2 cellular contexts compared by ENCODE assay signal in genomic region chr22:41928416-41929157, GRCh38.
TF ChIP-seq lines count a peak whose summit lies in the region.

No MANE protein-coding gene starts in this region.

TF ChIP-seq in Ishikawa, 13 proteins besides CTCF, POLR2A, EP300 and RAD21:
- TF ChIP-seq CREB1 (IDR thresholded peaks at IDR 0.05; ENCODE audit: low read depth) (no peak), TCF12 (IDR thresholded peaks at IDR 0.05; ENCODE audit: low read depth) (no peak), EGR1 (IDR thresholded peaks at IDR 0.05) (peak; percentile 60), ZBTB7A (IDR thresholded peaks at IDR 0.05; ENCODE audit: low read depth) (0 out of 2 replicates have a peak, but pooled peaks have one; percentile 24)
- TF ChIP-seq, protein P1, sequence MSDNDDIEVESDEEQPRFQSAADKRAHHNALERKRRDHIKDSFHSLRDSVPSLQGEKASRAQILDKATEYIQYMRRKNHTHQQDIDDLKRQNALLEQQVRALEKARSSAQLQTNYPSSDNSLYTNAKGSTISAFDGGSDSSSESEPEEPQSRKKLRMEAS (IDR thresholded peaks at IDR 0.05), result no peak
TF ChIP-seq in Ishikawa: peak in this region for 2.

TF ChIP-seq in GM12878, 131 proteins besides CTCF, POLR2A, EP300 and RAD21 (continues in another document):
- no peak for TF ChIP-seq HSF1 (IDR thresholded peaks at IDR 0.05; ENCODE audit: low read depth, low read length)
- TF ChIP-seq ELK1 (IDR thresholded peaks at IDR 0.05; ENCODE audit: low read depth, low read length), result no peak
- peak; percentile 32; the same call in 1 of the 2 replicates for TF ChIP-seq DPF2 (IDR thresholded peaks at IDR 0.05)
- TF ChIP-seq SKIL (IDR thresholded peaks at IDR 0.05; ENCODE audit: low read depth, poor library complexity, severe bottlenecking), result no peak
- TF ChIP-seq CREM (IDR thresholded peaks at IDR 0.05; ENCODE audit: low read depth), result no peak
- TF ChIP-seq ESRRA (IDR thresholded peaks at IDR 0.05; ENCODE audit: low read length), result no peak
- TF ChIP-seq STAT1 (conservative IDR thresholded peaks at IDR 0.05), result no peak
- no peak for TF ChIP-seq SUPT20H (IDR thresholded peaks at IDR 0.05; ENCODE audit: borderline replicate concordance, control insufficient read depth, low read depth, low read length)
- TF ChIP-seq SUZ12 (IDR thresholded peaks at IDR 0.05; ENCODE audit: unreplicated experiment), result no peak
- TF ChIP-seq, protein P1 (IDR thresholded peaks at IDR 0.05; ENCODE audit: low read depth, low read length), result no peak
- TF ChIP-seq SPI1 (IDR thresholded peaks at IDR 0.05; ENCODE audit: borderline replicate concordance, insufficient read depth, low read depth, low read length), result 0 out of 2 replicates have a peak, but pooled peaks have one; percentile 25
- TF ChIP-seq MXI1 (IDR thresholded peaks at IDR 0.05; ENCODE audit: low read depth, low read length), result no peak
- no peak for TF ChIP-seq NR2C2 (IDR thresholded peaks at IDR 0.05; ENCODE audit: borderline replicate concordance, control insufficient read depth, insufficient read length, low read depth)
- no peak for TF ChIP-seq MEF2A (IDR thresholded peaks at IDR 0.05; ENCODE audit: insufficient read depth, low read depth, low read length)
- 0 out of 2 replicates have a peak, but pooled peaks have one; percentile 13 for TF ChIP-seq TCF3 (IDR thresholded peaks at IDR 0.05; ENCODE audit: borderline replicate concordance, insufficient read depth, low read depth, low read length)
- TF ChIP-seq, protein P2, sequence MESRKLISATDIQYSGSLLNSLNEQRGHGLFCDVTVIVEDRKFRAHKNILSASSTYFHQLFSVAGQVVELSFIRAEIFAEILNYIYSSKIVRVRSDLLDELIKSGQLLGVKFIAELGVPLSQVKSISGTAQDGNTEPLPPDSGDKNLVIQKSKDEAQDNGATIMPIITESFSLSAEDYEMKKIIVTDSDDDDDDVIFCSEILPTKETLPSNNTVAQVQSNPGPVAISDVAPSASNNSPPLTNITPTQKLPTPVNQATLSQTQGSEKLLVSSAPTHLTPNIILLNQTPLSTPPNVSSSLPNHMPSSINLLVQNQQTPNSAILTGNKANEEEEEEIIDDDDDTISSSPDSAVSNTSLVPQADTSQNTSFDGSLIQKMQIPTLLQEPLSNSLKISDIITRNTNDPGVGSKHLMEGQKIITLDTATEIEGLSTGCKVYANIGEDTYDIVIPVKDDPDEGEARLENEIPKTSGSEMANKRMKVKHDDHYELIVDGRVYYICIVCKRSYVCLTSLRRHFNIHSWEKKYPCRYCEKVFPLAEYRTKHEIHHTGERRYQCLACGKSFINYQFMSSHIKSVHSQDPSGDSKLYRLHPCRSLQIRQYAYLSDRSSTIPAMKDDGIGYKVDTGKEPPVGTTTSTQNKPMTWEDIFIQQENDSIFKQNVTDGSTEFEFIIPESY (IDR thresholded peaks at IDR 0.05), result no peak
- TF ChIP-seq ZSCAN29 (IDR thresholded peaks at IDR 0.05), result no peak
- TF ChIP-seq CHD4 (IDR thresholded peaks at IDR 0.05), result no peak
- TF ChIP-seq, protein P3, sequence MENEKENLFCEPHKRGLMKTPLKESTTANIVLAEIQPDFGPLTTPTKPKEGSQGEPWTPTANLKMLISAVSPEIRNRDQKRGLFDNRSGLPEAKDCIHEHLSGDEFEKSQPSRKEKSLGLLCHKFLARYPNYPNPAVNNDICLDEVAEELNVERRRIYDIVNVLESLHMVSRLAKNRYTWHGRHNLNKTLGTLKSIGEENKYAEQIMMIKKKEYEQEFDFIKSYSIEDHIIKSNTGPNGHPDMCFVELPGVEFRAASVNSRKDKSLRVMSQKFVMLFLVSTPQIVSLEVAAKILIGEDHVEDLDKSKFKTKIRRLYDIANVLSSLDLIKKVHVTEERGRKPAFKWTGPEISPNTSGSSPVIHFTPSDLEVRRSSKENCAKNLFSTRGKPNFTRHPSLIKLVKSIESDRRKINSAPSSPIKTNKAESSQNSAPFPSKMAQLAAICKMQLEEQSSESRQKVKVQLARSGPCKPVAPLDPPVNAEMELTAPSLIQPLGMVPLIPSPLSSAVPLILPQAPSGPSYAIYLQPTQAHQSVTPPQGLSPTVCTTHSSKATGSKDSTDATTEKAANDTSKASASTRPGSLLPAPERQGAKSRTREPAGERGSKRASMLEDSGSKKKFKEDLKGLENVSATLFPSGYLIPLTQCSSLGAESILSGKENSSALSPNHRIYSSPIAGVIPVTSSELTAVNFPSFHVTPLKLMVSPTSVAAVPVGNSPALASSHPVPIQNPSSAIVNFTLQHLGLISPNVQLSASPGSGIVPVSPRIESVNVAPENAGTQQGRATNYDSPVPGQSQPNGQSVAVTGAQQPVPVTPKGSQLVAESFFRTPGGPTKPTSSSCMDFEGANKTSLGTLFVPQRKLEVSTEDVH (IDR thresholded peaks at IDR 0.05; ENCODE audit: low read depth, partially characterized antibody), result no peak
- TF ChIP-seq POLR2AphosphoS5 (IDR thresholded peaks at IDR 0.05; ENCODE audit: low read length), result no peak
- no peak for TF ChIP-seq NKRF (conservative IDR thresholded peaks at IDR 0.05)
- no peak for TF ChIP-seq RELA (IDR thresholded peaks at IDR 0.05; ENCODE audit: borderline replicate concordance, partially characterized antibody)
- TF ChIP-seq SMAD5 (IDR thresholded peaks at IDR 0.05; ENCODE audit: low read depth), result 0 out of 2 replicates have a peak, but pooled peaks have one; percentile 8
- TF ChIP-seq ATF7 (IDR thresholded peaks at IDR 0.05; ENCODE audit: low read depth), result peak; percentile 82
- no peak for TF ChIP-seq NR2C1 (IDR thresholded peaks at IDR 0.05)
- peak; percentile 27 to 100 for TF ChIP-seq EGR1 (IDR thresholded peaks at IDR 0.05; ENCODE audit: borderline replicate concordance in 1 of 2, low read depth in 2 of 2, low read length in 2 of 2)
- no peak for TF ChIP-seq IRF3 (IDR thresholded peaks at IDR 0.05)
- no peak for TF ChIP-seq CBX3 (IDR thresholded peaks at IDR 0.05; ENCODE audit: borderline replicate concordance, low read depth)
- no peak for TF ChIP-seq IKZF1 (conservative IDR thresholded peaks at IDR 0.05)
- no peak for TF ChIP-seq STAT3 (IDR thresholded peaks at IDR 0.05; ENCODE audit: low read depth, low read length)
- no peak for TF ChIP-seq RFX5 (IDR thresholded peaks at IDR 0.05; ENCODE audit: low read depth, low read length)
- TF ChIP-seq, protein P4, sequence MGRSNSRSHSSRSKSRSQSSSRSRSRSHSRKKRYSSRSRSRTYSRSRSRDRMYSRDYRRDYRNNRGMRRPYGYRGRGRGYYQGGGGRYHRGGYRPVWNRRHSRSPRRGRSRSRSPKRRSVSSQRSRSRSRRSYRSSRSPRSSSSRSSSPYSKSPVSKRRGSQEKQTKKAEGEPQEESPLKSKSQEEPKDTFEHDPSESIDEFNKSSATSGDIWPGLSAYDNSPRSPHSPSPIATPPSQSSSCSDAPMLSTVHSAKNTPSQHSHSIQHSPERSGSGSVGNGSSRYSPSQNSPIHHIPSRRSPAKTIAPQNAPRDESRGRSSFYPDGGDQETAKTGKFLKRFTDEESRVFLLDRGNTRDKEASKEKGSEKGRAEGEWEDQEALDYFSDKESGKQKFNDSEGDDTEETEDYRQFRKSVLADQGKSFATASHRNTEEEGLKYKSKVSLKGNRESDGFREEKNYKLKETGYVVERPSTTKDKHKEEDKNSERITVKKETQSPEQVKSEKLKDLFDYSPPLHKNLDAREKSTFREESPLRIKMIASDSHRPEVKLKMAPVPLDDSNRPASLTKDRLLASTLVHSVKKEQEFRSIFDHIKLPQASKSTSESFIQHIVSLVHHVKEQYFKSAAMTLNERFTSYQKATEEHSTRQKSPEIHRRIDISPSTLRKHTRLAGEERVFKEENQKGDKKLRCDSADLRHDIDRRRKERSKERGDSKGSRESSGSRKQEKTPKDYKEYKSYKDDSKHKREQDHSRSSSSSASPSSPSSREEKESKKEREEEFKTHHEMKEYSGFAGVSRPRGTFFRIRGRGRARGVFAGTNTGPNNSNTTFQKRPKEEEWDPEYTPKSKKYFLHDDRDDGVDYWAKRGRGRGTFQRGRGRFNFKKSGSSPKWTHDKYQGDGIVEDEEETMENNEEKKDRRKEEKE (IDR thresholded peaks at IDR 0.05), result no peak
- TF ChIP-seq KAT2A (conservative IDR thresholded peaks at IDR 0.05; ENCODE audit: control insufficient read depth, low read depth, low read length), result no peak
- no peak for TF ChIP-seq TCF12 (IDR thresholded peaks at IDR 0.05; ENCODE audit: low read depth, low read length)
- TF ChIP-seq ZNF24 (IDR thresholded peaks at IDR 0.05), result no peak
- TF ChIP-seq CHD1 (IDR thresholded peaks at IDR 0.05; ENCODE audit: low read depth, low read length), result no peak
- TF ChIP-seq ZNF274 (IDR thresholded peaks at IDR 0.05; ENCODE audit: insufficient read depth, insufficient read length), result no peak
- no peak for TF ChIP-seq TBL1XR1 (IDR thresholded peaks at IDR 0.05; ENCODE audit: low read depth, low read length)
- TF ChIP-seq IRF5 (IDR thresholded peaks at IDR 0.05; ENCODE audit: borderline replicate concordance), result no peak
- TF ChIP-seq KDM1A (IDR thresholded peaks at IDR 0.05; ENCODE audit: borderline replicate concordance), result no peak
- 0 out of 2 replicates have a peak, but pooled peaks have one; percentile 17 for TF ChIP-seq GATAD2B (conservative IDR thresholded peaks at IDR 0.05; ENCODE audit: low read depth)
- no peak for TF ChIP-seq POLR2AphosphoS2 (IDR thresholded peaks at IDR 0.05; ENCODE audit: low read depth, low read length)
